ENCODE assay signal across 1 cellular context in the genomic region with DNA sequence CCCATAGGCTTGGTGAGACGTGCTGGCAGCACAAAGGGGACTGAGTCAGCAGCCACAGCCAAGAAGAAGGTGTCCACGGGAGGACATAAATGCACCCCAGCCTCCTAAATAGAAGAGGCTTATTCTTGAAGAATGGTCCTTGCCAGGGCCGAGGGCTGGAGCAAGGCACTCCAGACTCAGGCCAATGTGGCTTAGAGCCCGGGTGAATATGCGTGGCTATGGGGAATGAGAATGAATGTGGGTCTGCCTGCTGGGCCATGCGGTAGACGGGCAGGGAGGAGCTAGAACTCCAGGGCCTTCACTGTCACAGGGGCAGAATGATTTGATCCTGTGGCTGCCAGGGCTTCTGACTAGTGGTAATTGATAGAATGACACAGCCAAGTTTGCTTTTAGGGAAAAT.
TF ChIP-seq lines count a peak whose summit lies in the region.

No MANE protein-coding gene starts in this region.

TF ChIP-seq in HCT116, 20 proteins besides CTCF, POLR2A, EP300 and RAD21 (continued from another document):
- TF ChIP-seq, protein P1, sequence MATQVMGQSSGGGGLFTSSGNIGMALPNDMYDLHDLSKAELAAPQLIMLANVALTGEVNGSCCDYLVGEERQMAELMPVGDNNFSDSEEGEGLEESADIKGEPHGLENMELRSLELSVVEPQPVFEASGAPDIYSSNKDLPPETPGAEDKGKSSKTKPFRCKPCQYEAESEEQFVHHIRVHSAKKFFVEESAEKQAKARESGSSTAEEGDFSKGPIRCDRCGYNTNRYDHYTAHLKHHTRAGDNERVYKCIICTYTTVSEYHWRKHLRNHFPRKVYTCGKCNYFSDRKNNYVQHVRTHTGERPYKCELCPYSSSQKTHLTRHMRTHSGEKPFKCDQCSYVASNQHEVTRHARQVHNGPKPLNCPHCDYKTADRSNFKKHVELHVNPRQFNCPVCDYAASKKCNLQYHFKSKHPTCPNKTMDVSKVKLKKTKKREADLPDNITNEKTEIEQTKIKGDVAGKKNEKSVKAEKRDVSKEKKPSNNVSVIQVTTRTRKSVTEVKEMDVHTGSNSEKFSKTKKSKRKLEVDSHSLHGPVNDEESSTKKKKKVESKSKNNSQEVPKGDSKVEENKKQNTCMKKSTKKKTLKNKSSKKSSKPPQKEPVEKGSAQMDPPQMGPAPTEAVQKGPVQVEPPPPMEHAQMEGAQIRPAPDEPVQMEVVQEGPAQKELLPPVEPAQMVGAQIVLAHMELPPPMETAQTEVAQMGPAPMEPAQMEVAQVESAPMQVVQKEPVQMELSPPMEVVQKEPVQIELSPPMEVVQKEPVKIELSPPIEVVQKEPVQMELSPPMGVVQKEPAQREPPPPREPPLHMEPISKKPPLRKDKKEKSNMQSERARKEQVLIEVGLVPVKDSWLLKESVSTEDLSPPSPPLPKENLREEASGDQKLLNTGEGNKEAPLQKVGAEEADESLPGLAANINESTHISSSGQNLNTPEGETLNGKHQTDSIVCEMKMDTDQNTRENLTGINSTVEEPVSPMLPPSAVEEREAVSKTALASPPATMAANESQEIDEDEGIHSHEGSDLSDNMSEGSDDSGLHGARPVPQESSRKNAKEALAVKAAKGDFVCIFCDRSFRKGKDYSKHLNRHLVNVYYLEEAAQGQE (IDR thresholded peaks at IDR 0.05; ENCODE audit: low read depth), result no peak
- no peak for TF ChIP-seq SIN3A (IDR thresholded peaks at IDR 0.05; ENCODE audit: low read depth)
- TF ChIP-seq YY1 (IDR thresholded peaks at IDR 0.05; ENCODE audit: extremely low read depth, insufficient replicate concordance, low read depth, low read length), result no peak
- no peak for TF ChIP-seq FOSL1 (IDR thresholded peaks at IDR 0.05; ENCODE audit: low read depth)
- TF ChIP-seq, protein P2, sequence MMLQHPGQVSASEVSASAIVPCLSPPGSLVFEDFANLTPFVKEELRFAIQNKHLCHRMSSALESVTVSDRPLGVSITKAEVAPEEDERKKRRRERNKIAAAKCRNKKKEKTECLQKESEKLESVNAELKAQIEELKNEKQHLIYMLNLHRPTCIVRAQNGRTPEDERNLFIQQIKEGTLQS (IDR thresholded peaks at IDR 0.05), result no peak
- no peak for TF ChIP-seq EZH2 (IDR thresholded peaks at IDR 0.05)
- TF ChIP-seq ZNF274 (IDR thresholded peaks at IDR 0.05; ENCODE audit: low read depth, low read length), result no peak
- TF ChIP-seq EGR1 (IDR thresholded peaks at IDR 0.05; ENCODE audit: low read depth), result no peak
- TF ChIP-seq ZFX (IDR thresholded peaks at IDR 0.05), result no peak
- no peak for TF ChIP-seq ELF1 (IDR thresholded peaks at IDR 0.05; ENCODE audit: borderline replicate concordance, low read depth)
- no peak for TF ChIP-seq POLR2AphosphoS5 (IDR thresholded peaks at IDR 0.05; ENCODE audit: low read depth, low read length)
- no peak for TF ChIP-seq CEBPB (IDR thresholded peaks at IDR 0.05; ENCODE audit: low read depth)
- TF ChIP-seq TCF7L2 (IDR thresholded peaks at IDR 0.05; ENCODE audit: borderline replicate concordance, extremely low read depth, insufficient read depth, insufficient read length), result no peak
- TF ChIP-seq SRF (IDR thresholded peaks at IDR 0.05; ENCODE audit: low read depth), result no peak
- no peak for TF ChIP-seq JUND (IDR thresholded peaks at IDR 0.05)
- TF ChIP-seq, protein P3, sequence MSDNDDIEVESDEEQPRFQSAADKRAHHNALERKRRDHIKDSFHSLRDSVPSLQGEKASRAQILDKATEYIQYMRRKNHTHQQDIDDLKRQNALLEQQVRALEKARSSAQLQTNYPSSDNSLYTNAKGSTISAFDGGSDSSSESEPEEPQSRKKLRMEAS (IDR thresholded peaks at IDR 0.05), result no peak
- no peak for TF ChIP-seq EZH2phosphoT487 (IDR thresholded peaks at IDR 0.05; ENCODE audit: borderline replicate concordance)
TF ChIP-seq in HCT116: peak in this region for 0.
